In the genomic region with DNA sequence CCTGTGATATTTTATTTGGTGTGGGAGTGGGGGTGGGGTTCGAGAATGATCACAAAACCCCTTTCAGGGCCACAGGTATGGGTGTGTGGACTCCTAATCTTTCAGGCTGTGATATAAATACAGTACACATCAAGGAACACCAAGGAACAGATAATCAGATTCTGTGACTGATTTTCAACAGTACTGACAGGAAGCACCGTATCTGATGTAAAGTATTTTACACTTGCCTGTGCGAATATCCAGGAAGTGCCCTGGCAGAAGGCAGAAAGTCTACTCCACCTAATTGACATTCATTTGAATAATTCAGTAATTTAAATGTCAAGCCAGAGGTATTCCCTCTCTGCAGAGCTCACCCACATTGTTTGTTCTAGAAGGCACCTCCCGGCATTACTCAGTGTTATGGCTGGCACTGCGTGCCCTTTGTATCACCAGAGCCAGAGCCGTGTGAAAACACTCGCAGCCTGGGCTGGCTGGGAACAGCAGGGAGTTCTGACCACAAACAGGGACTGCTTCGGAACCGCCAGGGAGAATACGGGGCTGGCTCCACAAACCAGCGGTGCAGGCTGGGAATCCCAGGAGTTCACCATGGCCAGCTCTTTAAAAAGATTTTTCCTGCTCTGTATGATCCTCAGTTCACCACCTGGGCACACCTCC, we compare ENCODE assay signal across 8 cellular contexts.
DNase-seq lines count a peak whose midpoint lies in the region; TF ChIP-seq lines count a peak whose summit lies in the region.

No MANE protein-coding gene starts in this region.

- H3K4me2 ChIP-seq in trophoblast cell (ENCODE audit: low read length), result no peak overlapping the region

- intact Hi-C loops in colonic mucosa (cut with DNase I), result no loop called here

- no peak overlapping the region for H3K23ac ChIP-seq in trophoblast cell (ENCODE audit: low read length)

- H4K12ac ChIP-seq in trophoblast cell (ENCODE audit: low read depth, low read length), result no peak overlapping the region

- no peak for TF ChIP-seq CTCF in colonic mucosa (IDR thresholded peaks at IDR 0.05)

- H3K27me3 ChIP-seq in colonic mucosa, result no peaks in the 10 kb centered on the region
- no peaks in the 10 kb centered on the region for H3K27me3 ChIP-seq in trophoblast cell (ENCODE audit: insufficient read depth, low read length)

- H3K9me3 ChIP-seq in colonic mucosa (no peaks in the 10 kb centered on the region), trophoblast cell (ENCODE audit: insufficient read depth, low read depth, low read length) (no peaks in the 10 kb centered on the region)

- H3K4ac ChIP-seq in trophoblast cell (ENCODE audit: low read depth, low read length), result no peak overlapping the region

- H3K79me1 ChIP-seq in trophoblast cell (ENCODE audit: low read length), result no peaks in the 10 kb centered on the region

- H3K9ac ChIP-seq in colonic mucosa (ENCODE audit: low read depth in 2 of 2, low read length in 2 of 2) (peak overlapping the region; percentile 20 to 69), trophoblast cell (ENCODE audit: low read length) (no peak overlapping the region)

- WGBS in trophoblast cell (ENCODE audit: extremely low coverage, insufficient coverage, insufficient read length), result no CpG with 5 or more reads among the region's 11 CpGs

- peak overlapping the region; percentile 85 for H3K27ac ChIP-seq in colonic mucosa
- H3K27ac ChIP-seq in trophoblast cell (ENCODE audit: low read depth, low read length), result no peak overlapping the region

- no peak overlapping the region for H4K91ac ChIP-seq in trophoblast cell (ENCODE audit: low read depth, low read length)

- H3K14ac ChIP-seq in trophoblast cell (ENCODE audit: low read length), result no peak overlapping the region

- no peak overlapping the region for H2AFZ ChIP-seq in trophoblast cell (ENCODE audit: insufficient read depth, low read length, poor library complexity)

- no peak overlapping the region for H3K4me3 ChIP-seq in colonic mucosa
- no peak overlapping the region for H3K4me3 ChIP-seq in trophoblast cell (ENCODE audit: low read depth, low read length)

- no peak overlapping the region for H2BK12ac ChIP-seq in trophoblast cell (ENCODE audit: low read length)

- no peak overlapping the region for H2BK120ac ChIP-seq in trophoblast cell (ENCODE audit: insufficient read depth, low read length, poor library complexity)

- no peak overlapping the region for H4K8ac ChIP-seq in trophoblast cell (ENCODE audit: low read depth, low read length)

- no peak overlapping the region for H2AK5ac ChIP-seq in trophoblast cell (ENCODE audit: low read length)

- no peak overlapping the region for H2BK5ac ChIP-seq in trophoblast cell (ENCODE audit: low read depth, low read length, poor library complexity)

- no peak overlapping the region for H3K18ac ChIP-seq in trophoblast cell (ENCODE audit: low read length)

- H3K4me1 ChIP-seq in colonic mucosa (no peaks in the 10 kb centered on the region), trophoblast cell (ENCODE audit: control insufficient read depth in 1 of 2, insufficient read depth in 2 of 2, low read length in 2 of 2) (peaks cover 0 to 5% of the 10 kb centered on the region in 2 experiments)

- H3K36me3 ChIP-seq in colonic mucosa (no peaks in the 10 kb centered on the region), trophoblast cell (ENCODE audit: control insufficient read depth in 1 of 2, insufficient read depth in 2 of 2, low read length in 2 of 2) (no peaks in the 10 kb centered on the region)

- peak; percentile 33 for DNase-seq in AG20443 (ENCODE audit: low spot score)
- DNase-seq in NCI-H2029 treated with DMSO at 0.1 percent for 48 hours (lab: John Stamatoyannopoulos, UW), result peak; percentile 60
- peak; percentile 80 for DNase-seq in colonic mucosa
- peak; percentile 49 for DNase-seq in midbrain (lab: John Stamatoyannopoulos, UW)
- DNase-seq in hepatic stellate cell (ENCODE audit: low spot score), result no peak
- no peak for DNase-seq in trophoblast cell
- no peak for DNase-seq in DMS153 (lab: John Stamatoyannopoulos, UW)
- DNase-seq in HCEC 1CT, result no peak

- H3K79me2 ChIP-seq in trophoblast cell (ENCODE audit: control insufficient read depth, insufficient read depth, low read length, poor library complexity), result no peaks in the 10 kb centered on the region

Comparison
In these comparisons a context has a peak if more than half of its experiments do, and no peak if none do; other contexts are left out.
1. DNase-seq: peak in AG20443 (single experiment), NCI-H2029 treated with DMSO at 0.1 percent for 48 hours (single experiment), colonic mucosa (single experiment) and midbrain (single experiment); none in hepatic stellate cell (single experiment), trophoblast cell (0 of 2), DMS153 (single experiment) and HCEC 1CT (single experiment).